8 cellular contexts compared by ENCODE assay signal in genomic region chrX:83422836-83423235, GRCh38.
"Had no signal": no experiment of that assay in that cellular context is flagged by ENCODE, and none has a peak within 500 bp of the region (broad histone marks: within the 10 kb centered on the region; RNA-seq: fewer than 3 reads in every experiment).

No MANE protein-coding gene starts in this region.

- H3K4me3 ChIP-seq: GM12878 had no signal

- ATAC-seq: GM12878 had no signal

- DNase-seq: GDM1, GF-D8 had no signal

- FAIRE-seq: G401.6, GM12878, GM12891, GM12892, GM18507, GM19239 had no signal
